ENCODE assay signal across 8 cellular contexts in the genomic region with DNA sequence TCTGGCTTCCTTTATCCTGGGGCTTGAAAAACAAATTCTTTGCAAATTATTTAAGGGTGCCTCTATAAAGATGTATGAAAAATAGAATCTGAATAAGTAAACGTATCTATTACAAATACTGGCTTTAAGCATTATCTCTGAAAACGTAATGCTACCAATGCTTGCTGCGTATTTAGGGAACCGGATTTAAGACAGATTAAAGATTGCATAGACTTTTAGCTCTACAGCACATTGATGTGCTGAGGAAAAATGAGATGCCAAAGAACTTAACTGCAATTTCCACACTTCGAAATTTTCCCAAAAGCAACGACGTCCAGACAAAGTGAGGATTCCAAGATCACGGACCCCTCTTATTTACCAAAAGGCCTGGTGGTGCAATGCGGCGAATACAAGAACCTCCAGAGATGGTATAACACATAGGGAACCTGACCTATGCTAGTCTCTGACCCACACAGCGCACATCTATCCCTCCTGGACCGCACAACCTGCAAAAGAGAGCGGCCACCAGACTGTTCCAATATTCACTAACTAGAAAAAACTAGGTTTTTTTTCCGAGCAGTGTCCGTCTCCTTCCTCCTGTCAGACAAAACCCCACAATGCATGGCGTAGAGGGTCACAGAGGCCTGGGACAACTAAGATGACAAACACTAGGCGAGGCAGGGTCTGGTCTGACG. TPM values are rescaled to one million over a fixed set of nuclear protein-coding genes. Genes with fewer than 3 reads are reported as not detected.
DNase-seq lines count a peak whose midpoint lies in the region; ATAC-seq and TF ChIP-seq lines count a peak whose summit lies in the region.

No MANE protein-coding gene starts in this region.

- no peak overlapping the region for H3K27ac Mint-ChIP-seq in activated T-cell treated with anti-CD3 and anti-CD28 coated beads, Interleukin-2, amount 50 U/mL, for 24 hours

- no peaks in the 10 kb centered on the region for H3K27me3 ChIP-seq in gastroesophageal sphincter

- no peaks in the 10 kb centered on the region for H3K9me3 Mint-ChIP-seq in activated T-cell treated with anti-CD3 and anti-CD28 coated beads, Interleukin-2, amount 50 U/mL, for 4 hours
- H3K9me3 Mint-ChIP-seq in activated T-cell treated with anti-CD3 and anti-CD28 coated beads, Interleukin-2, amount 50 U/mL, for 24 hours, result no peaks in the 10 kb centered on the region

- H3K4me3 ChIP-seq in gastroesophageal sphincter, result peak overlapping the region; percentile 68 to 89
- H3K4me3 ChIP-seq in skeletal muscle cell (ENCODE audit: low read depth, low read length), result peak overlapping the region; percentile 89

- H3K36me3 ChIP-seq in gastroesophageal sphincter, result peaks cover 3 to 27% of the 10 kb centered on the region in 2 donors

- peaks cover 32% of the 10 kb centered on the region for H3K4me1 Mint-ChIP-seq in activated T-cell treated with anti-CD3 and anti-CD28 coated beads, Interleukin-2, amount 50 U/mL, for 4 hours (ENCODE audit: low read depth)
- peaks cover 38% of the 10 kb centered on the region for H3K4me1 Mint-ChIP-seq in activated T-cell treated with anti-CD3 and anti-CD28 coated beads, Interleukin-2, amount 50 U/mL, for 24 hours (ENCODE audit: low read depth)

- H3K27me3 Mint-ChIP-seq in activated T-cell treated with anti-CD3 and anti-CD28 coated beads, Interleukin-2, amount 50 U/mL, for 4 hours (ENCODE audit: low read depth), result no peaks in the 10 kb centered on the region
- H3K27me3 Mint-ChIP-seq in activated T-cell treated with anti-CD3 and anti-CD28 coated beads, Interleukin-2, amount 50 U/mL, for 24 hours, result no peaks in the 10 kb centered on the region

- DNase-seq in activated T-cell treated with anti-CD3 and anti-CD28 coated beads, Interleukin-2, amount 50 U/mL, for 4 hours, result no peak
- DNase-seq in activated T-cell treated with anti-CD3 and anti-CD28 coated beads, Interleukin-2, amount 50 U/mL, for 24 hours, result no peak
- DNase-seq in skeletal muscle cell (ENCODE audit: low read depth) (no peak), SKM-1 treated with dmso at 0.1 percent for 144 hours (lab: John Stamatoyannopoulos, UW; ENCODE audit: unreplicated experiment) (no peak), NCI-H1694 (lab: John Stamatoyannopoulos, UW) (no peak)

- no peak for TF ChIP-seq POLR2A in gastroesophageal sphincter (IDR thresholded peaks at IDR 0.05)

- H3K9me3 ChIP-seq in gastroesophageal sphincter, result no peaks in the 10 kb centered on the region

- peak; percentile 3 to 7 for ATAC-seq in activated T-cell treated with anti-CD3 and anti-CD28 coated beads, Interleukin-2, amount 50 U/mL, for 4 hours
- peak; percentile 19 for ATAC-seq in HG03039 (IDR thresholded peaks at IDR 0.05; ENCODE audit: unreplicated experiment)
- peak; percentile 67 for ATAC-seq in SK-N-SH treated with all-trans-retinoic acid at 6 μM for 48 hours
- ATAC-seq in gastroesophageal sphincter, result no peak

- WGBS in gastroesophageal sphincter (ENCODE audit: low coverage in 1 of 2), 2 donors, result 0 to 1% methylated on average over 11 to 14 of the region's 18 CpGs

- peaks cover 0 to 52% (median 7%) of the 10 kb centered on the region in 3 donors for H3K4me1 ChIP-seq in gastroesophageal sphincter

- H3K27ac ChIP-seq in gastroesophageal sphincter, result peak overlapping the region; percentile 90 to 95 (median 94)

- no peak for TF ChIP-seq CTCF in gastroesophageal sphincter (IDR thresholded peaks at IDR 0.05)

- TF ChIP-seq EP300 in gastroesophageal sphincter (IDR thresholded peaks at IDR 0.05), result no peak

- H3K36me3 Mint-ChIP-seq in activated T-cell treated with anti-CD3 and anti-CD28 coated beads, Interleukin-2, amount 50 U/mL, for 4 hours (ENCODE audit: insufficient read depth), result peaks cover 31% of the 10 kb centered on the region
- no peaks in the 10 kb centered on the region for H3K36me3 Mint-ChIP-seq in activated T-cell treated with anti-CD3 and anti-CD28 coated beads, Interleukin-2, amount 50 U/mL, for 24 hours (ENCODE audit: low read depth)

- H3K4me3 Mint-ChIP-seq in activated T-cell treated with anti-CD3 and anti-CD28 coated beads, Interleukin-2, amount 50 U/mL, for 4 hours, result no peak overlapping the region
- H3K4me3 Mint-ChIP-seq in activated T-cell treated with anti-CD3 and anti-CD28 coated beads, Interleukin-2, amount 50 U/mL, for 24 hours, result no peak overlapping the region

TF ChIP-seq in SK-N-SH treated with all-trans-retinoic acid at 6 μM for 48 hours, 23 proteins besides CTCF, POLR2A, EP300 and RAD21 (continues in another document):
- TF ChIP-seq ZNF565 (CRISPR knock-in tag; conservative IDR thresholded peaks at IDR 0.05; ENCODE audit: low read depth) (no peak), CSRNP3 (CRISPR knock-in tag; IDR thresholded peaks at IDR 0.05) (no peak), RARB (CRISPR knock-in tag; IDR thresholded peaks at IDR 0.05) (no peak), TOX (CRISPR knock-in tag; IDR thresholded peaks at IDR 0.05; ENCODE audit: borderline replicate concordance) (no peak), PPARA (CRISPR knock-in tag; IDR thresholded peaks at IDR 0.05; ENCODE audit: borderline replicate concordance) (no peak), ZFP30 (CRISPR knock-in tag; IDR thresholded peaks at IDR 0.05) (no peak), ZC3H10 (CRISPR knock-in tag; IDR thresholded peaks at IDR 0.05) (no peak), ZFP3 (CRISPR knock-in tag; IDR thresholded peaks at IDR 0.05) (no peak), GLIS3 (CRISPR knock-in tag; IDR thresholded peaks at IDR 0.05) (no peak), TSHZ2 (CRISPR knock-in tag; IDR thresholded peaks at IDR 0.05) (no peak), PATZ1 (CRISPR knock-in tag; IDR thresholded peaks at IDR 0.05; ENCODE audit: borderline replicate concordance) (no peak), ESRRG (CRISPR knock-in tag; IDR thresholded peaks at IDR 0.05) (no peak), SNAI2 (CRISPR knock-in tag; IDR thresholded peaks at IDR 0.05) (no peak)
- TF ChIP-seq, protein P1, sequence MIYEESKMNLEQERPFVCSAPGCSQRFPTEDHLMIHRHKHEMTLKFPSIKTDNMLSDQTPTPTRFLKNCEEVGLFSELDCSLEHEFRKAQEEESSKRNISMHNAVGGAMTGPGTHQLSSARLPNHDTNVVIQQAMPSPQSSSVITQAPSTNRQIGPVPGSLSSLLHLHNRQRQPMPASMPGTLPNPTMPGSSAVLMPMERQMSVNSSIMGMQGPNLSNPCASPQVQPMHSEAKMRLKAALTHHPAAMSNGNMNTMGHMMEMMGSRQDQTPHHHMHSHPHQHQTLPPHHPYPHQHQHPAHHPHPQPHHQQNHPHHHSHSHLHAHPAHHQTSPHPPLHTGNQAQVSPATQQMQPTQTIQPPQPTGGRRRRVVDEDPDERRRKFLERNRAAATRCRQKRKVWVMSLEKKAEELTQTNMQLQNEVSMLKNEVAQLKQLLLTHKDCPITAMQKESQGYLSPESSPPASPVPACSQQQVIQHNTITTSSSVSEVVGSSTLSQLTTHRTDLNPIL (CRISPR knock-in tag; IDR thresholded peaks at IDR 0.05; ENCODE audit: low read depth), result no peak

RNA-seq across cellular contexts. Expression of gene PHF14, which starts 34.3 kb away (rescaled TPM):
- 10 to 100 TPM; 34.4 to 42.4 (median 40.2) TPM for total RNA-seq in activated T-cell treated with anti-CD3 and anti-CD28 coated beads, Interleukin-2, amount 50 U/mL, for 4 hours
- 10 to 100 TPM; 25.3 to 52.6 (median 29.1) TPM for total RNA-seq in gastroesophageal sphincter
